ENCODE assay signal across 1 cellular context in the genomic region with DNA sequence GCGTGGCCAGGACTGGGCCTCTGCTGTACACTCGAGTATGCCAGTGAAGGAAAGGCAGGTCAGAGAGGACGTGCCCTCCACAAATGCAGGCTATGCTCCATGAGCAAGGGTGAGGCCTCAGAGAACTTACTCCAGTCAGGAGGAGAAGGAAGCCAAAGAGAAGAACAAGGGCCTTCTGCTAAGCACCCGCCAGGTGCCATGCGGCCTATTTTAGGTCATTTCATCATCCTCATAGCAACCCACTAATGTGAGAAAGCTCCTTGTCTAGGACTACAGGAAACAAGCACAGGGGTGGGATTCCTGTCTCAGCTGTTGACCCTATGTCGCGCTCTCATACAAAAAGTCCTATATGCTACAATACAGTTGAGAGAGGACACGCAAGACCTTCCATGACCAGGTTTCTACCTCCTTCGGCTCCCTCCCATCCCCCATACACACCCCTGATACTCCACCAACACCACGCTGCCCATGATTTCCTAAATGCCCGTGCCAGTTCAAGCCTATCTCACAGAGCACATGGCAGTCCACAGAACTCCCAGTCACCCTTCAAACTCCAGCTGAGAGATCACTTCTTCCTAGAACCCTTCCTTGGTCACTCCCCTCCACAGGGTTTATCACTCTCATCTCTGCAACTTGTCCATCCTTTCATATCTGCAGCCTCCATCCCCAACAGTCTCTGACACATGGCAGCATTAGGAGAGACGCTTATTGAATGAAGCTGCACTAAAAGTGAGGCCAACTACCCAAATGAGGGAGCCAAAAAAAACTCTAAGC.
A peak's percentile ranks its signal among the peaks of the same experiment; 100 is the strongest.
TF ChIP-seq lines count a peak whose summit lies in the region.

No MANE protein-coding gene starts in this region.

TF ChIP-seq in K562, 482 proteins besides CTCF, POLR2A, EP300 and RAD21 (continued from another document and continues in another):
- TF ChIP-seq, protein P1, sequence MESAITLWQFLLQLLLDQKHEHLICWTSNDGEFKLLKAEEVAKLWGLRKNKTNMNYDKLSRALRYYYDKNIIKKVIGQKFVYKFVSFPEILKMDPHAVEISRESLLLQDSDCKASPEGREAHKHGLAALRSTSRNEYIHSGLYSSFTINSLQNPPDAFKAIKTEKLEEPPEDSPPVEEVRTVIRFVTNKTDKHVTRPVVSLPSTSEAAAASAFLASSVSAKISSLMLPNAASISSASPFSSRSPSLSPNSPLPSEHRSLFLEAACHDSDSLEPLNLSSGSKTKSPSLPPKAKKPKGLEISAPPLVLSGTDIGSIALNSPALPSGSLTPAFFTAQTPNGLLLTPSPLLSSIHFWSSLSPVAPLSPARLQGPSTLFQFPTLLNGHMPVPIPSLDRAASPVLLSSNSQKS (CRISPR knock-in tag; IDR thresholded peaks at IDR 0.05), result no peak
- TF ChIP-seq MCM2 (IDR thresholded peaks at IDR 0.05; ENCODE audit: low read depth) (no peak), ZNF311 (CRISPR knock-in tag; IDR thresholded peaks at IDR 0.05) (no peak), TAL1 (IDR thresholded peaks at IDR 0.05) (peak; percentile 58), POLR2AphosphoS2 (IDR thresholded peaks at IDR 0.05; ENCODE audit: low read length) (no peak), BCL6 (CRISPR knock-in tag; IDR thresholded peaks at IDR 0.05) (no peak), ZBTB1 (CRISPR knock-in tag; IDR thresholded peaks at IDR 0.05; ENCODE audit: borderline replicate concordance, low read depth) (no peak), BRF1 (IDR thresholded peaks at IDR 0.05; ENCODE audit: borderline replicate concordance, extremely low read depth, insufficient read length) (no peak), LARP7 (IDR thresholded peaks at IDR 0.05) (no peak), RBM17 (IDR thresholded peaks at IDR 0.05; ENCODE audit: borderline replicate concordance, low read depth, low read length) (no peak), MTA2 (IDR thresholded peaks at IDR 0.05; ENCODE audit: low read depth) (peak; percentile 39; the same call in 1 of the 2 replicates), SP2 (IDR thresholded peaks at IDR 0.05; ENCODE audit: extremely low read depth, low read depth, low read length, poor library complexity, severe bottlenecking) (no peak), FOXK2 (conservative IDR thresholded peaks at IDR 0.05 in 1 of 2, IDR thresholded peaks at IDR 0.05 in 1 of 2; ENCODE audit: low read depth in 2 of 2) (no peak), ZNF197 (CRISPR knock-in tag; IDR thresholded peaks at IDR 0.05; ENCODE audit: low read depth) (no peak), SIX5 (IDR thresholded peaks at IDR 0.05; ENCODE audit: borderline replicate concordance in 1 of 2, insufficient read depth in 1 of 2, low read depth in 1 of 2, low read length in 2 of 2) (no peak), IFI16 (CRISPR knock-in tag; IDR thresholded peaks at IDR 0.05) (no peak), NFYB (IDR thresholded peaks at IDR 0.05; ENCODE audit: extremely low read depth, insufficient read length) (no peak), PTRF (tag; IDR thresholded peaks at IDR 0.05) (no peak), ZNF444 (CRISPR knock-in tag; IDR thresholded peaks at IDR 0.05) (no peak), HNRNPUL1 (IDR thresholded peaks at IDR 0.05; ENCODE audit: low read length) (no peak), ZKSCAN1 (IDR thresholded peaks at IDR 0.05; ENCODE audit: low read depth, low read length) (no peak), PRMT5 (CRISPR knock-in tag; IDR thresholded peaks at IDR 0.05) (no peak), PURB (CRISPR knock-in tag; IDR thresholded peaks at IDR 0.05; ENCODE audit: low read depth) (no peak), MAFG (tag; conservative IDR thresholded peaks at IDR 0.05) (no peak), GTF2E2 (tag; IDR thresholded peaks at IDR 0.05) (no peak)
- TF ChIP-seq, protein P2, sequence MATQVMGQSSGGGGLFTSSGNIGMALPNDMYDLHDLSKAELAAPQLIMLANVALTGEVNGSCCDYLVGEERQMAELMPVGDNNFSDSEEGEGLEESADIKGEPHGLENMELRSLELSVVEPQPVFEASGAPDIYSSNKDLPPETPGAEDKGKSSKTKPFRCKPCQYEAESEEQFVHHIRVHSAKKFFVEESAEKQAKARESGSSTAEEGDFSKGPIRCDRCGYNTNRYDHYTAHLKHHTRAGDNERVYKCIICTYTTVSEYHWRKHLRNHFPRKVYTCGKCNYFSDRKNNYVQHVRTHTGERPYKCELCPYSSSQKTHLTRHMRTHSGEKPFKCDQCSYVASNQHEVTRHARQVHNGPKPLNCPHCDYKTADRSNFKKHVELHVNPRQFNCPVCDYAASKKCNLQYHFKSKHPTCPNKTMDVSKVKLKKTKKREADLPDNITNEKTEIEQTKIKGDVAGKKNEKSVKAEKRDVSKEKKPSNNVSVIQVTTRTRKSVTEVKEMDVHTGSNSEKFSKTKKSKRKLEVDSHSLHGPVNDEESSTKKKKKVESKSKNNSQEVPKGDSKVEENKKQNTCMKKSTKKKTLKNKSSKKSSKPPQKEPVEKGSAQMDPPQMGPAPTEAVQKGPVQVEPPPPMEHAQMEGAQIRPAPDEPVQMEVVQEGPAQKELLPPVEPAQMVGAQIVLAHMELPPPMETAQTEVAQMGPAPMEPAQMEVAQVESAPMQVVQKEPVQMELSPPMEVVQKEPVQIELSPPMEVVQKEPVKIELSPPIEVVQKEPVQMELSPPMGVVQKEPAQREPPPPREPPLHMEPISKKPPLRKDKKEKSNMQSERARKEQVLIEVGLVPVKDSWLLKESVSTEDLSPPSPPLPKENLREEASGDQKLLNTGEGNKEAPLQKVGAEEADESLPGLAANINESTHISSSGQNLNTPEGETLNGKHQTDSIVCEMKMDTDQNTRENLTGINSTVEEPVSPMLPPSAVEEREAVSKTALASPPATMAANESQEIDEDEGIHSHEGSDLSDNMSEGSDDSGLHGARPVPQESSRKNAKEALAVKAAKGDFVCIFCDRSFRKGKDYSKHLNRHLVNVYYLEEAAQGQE (CRISPR knock-in tag; IDR thresholded peaks at IDR 0.05; ENCODE audit: low read depth), result no peak
- TF ChIP-seq, protein P3, sequence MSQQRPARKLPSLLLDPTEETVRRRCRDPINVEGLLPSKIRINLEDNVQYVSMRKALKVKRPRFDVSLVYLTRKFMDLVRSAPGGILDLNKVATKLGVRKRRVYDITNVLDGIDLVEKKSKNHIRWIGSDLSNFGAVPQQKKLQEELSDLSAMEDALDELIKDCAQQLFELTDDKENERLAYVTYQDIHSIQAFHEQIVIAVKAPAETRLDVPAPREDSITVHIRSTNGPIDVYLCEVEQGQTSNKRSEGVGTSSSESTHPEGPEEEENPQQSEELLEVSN (IDR thresholded peaks at IDR 0.05; ENCODE audit: borderline replicate concordance in 1 of 2, extremely low read depth in 1 of 2, insufficient read depth in 1 of 2, insufficient read length in 1 of 2, low read depth in 1 of 2, low read length in 1 of 2, poor library complexity in 1 of 2, severe bottlenecking in 1 of 2), result peak in 1 of 2 experiments; percentile 35
- TF ChIP-seq, protein P4, sequence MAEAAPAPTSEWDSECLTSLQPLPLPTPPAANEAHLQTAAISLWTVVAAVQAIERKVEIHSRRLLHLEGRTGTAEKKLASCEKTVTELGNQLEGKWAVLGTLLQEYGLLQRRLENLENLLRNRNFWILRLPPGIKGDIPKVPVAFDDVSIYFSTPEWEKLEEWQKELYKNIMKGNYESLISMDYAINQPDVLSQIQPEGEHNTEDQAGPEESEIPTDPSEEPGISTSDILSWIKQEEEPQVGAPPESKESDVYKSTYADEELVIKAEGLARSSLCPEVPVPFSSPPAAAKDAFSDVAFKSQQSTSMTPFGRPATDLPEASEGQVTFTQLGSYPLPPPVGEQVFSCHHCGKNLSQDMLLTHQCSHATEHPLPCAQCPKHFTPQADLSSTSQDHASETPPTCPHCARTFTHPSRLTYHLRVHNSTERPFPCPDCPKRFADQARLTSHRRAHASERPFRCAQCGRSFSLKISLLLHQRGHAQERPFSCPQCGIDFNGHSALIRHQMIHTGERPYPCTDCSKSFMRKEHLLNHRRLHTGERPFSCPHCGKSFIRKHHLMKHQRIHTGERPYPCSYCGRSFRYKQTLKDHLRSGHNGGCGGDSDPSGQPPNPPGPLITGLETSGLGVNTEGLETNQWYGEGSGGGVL (CRISPR knock-in tag; IDR thresholded peaks at IDR 0.05), result no peak
- TF ChIP-seq, protein P5, sequence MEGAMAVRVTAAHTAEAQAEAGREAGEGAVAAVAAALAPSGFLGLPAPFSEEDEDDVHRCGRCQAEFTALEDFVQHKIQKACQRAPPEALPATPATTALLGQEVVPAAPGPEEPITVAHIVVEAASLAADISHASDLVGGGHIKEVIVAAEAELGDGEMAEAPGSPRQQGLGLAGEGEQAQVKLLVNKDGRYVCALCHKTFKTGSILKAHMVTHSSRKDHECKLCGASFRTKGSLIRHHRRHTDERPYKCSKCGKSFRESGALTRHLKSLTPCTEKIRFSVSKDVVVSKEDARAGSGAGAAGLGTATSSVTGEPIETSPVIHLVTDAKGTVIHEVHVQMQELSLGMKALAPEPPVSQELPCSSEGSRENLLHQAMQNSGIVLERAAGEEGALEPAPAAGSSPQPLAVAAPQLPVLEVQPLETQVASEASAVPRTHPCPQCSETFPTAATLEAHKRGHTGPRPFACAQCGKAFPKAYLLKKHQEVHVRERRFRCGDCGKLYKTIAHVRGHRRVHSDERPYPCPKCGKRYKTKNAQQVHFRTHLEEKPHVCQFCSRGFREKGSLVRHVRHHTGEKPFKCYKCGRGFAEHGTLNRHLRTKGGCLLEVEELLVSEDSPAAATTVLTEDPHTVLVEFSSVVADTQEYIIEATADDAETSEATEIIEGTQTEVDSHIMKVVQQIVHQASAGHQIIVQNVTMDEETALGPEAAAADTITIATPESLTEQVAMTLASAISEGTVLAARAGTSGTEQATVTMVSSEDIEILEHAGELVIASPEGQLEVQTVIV (CRISPR knock-in tag; IDR thresholded peaks at IDR 0.05; ENCODE audit: borderline replicate concordance), result no peak
- TF ChIP-seq, protein P6, sequence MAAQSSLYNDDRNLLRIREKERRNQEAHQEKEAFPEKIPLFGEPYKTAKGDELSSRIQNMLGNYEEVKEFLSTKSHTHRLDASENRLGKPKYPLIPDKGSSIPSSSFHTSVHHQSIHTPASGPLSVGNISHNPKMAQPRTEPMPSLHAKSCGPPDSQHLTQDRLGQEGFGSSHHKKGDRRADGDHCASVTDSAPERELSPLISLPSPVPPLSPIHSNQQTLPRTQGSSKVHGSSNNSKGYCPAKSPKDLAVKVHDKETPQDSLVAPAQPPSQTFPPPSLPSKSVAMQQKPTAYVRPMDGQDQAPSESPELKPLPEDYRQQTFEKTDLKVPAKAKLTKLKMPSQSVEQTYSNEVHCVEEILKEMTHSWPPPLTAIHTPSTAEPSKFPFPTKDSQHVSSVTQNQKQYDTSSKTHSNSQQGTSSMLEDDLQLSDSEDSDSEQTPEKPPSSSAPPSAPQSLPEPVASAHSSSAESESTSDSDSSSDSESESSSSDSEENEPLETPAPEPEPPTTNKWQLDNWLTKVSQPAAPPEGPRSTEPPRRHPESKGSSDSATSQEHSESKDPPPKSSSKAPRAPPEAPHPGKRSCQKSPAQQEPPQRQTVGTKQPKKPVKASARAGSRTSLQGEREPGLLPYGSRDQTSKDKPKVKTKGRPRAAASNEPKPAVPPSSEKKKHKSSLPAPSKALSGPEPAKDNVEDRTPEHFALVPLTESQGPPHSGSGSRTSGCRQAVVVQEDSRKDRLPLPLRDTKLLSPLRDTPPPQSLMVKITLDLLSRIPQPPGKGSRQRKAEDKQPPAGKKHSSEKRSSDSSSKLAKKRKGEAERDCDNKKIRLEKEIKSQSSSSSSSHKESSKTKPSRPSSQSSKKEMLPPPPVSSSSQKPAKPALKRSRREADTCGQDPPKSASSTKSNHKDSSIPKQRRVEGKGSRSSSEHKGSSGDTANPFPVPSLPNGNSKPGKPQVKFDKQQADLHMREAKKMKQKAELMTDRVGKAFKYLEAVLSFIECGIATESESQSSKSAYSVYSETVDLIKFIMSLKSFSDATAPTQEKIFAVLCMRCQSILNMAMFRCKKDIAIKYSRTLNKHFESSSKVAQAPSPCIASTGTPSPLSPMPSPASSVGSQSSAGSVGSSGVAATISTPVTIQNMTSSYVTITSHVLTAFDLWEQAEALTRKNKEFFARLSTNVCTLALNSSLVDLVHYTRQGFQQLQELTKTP (IDR thresholded peaks at IDR 0.05; ENCODE audit: low read depth in 1 of 2, partially characterized antibody in 2 of 2), result no peak
- TF ChIP-seq, protein P7, sequence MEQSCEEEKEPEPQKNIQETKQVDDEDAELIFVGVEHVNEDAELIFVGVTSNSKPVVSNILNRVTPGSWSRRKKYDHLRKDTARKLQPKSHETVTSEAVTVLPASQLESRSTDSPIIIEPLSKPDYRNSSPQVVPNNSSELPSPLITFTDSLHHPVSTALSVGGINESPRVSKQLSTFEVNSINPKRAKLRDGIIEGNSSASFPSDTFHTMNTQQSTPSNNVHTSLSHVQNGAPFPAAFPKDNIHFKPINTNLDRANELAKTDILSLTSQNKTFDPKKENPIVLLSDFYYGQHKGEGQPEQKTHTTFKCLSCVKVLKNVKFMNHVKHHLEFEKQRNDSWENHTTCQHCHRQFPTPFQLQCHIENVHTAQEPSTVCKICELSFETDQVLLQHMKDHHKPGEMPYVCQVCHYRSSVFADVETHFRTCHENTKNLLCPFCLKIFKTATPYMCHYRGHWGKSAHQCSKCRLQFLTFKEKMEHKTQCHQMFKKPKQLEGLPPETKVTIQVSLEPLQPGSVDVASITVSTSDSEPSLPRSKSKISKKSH (CRISPR knock-in tag; IDR thresholded peaks at IDR 0.05), result no peak
- TF ChIP-seq, protein P8, sequence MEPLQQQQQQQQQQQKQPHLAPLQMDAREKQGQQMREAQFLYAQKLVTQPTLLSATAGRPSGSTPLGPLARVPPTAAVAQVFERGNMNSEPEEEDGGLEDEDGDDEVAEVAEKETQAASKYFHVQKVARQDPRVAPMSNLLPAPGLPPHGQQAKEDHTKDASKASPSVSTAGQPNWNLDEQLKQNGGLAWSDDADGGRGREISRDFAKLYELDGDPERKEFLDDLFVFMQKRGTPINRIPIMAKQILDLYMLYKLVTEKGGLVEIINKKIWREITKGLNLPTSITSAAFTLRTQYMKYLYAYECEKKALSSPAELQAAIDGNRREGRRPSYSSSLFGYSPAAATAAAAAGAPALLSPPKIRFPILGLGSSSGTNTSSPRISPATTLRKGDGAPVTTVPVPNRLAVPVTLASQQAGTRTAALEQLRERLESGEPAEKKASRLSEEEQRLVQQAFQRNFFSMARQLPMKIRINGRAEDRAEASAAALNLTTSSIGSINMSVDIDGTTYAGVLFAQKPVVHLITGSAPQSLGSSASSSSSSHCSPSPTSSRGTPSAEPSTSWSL (CRISPR knock-in tag; IDR thresholded peaks at IDR 0.05; ENCODE audit: borderline replicate concordance), result no peak
- TF ChIP-seq, protein P9, sequence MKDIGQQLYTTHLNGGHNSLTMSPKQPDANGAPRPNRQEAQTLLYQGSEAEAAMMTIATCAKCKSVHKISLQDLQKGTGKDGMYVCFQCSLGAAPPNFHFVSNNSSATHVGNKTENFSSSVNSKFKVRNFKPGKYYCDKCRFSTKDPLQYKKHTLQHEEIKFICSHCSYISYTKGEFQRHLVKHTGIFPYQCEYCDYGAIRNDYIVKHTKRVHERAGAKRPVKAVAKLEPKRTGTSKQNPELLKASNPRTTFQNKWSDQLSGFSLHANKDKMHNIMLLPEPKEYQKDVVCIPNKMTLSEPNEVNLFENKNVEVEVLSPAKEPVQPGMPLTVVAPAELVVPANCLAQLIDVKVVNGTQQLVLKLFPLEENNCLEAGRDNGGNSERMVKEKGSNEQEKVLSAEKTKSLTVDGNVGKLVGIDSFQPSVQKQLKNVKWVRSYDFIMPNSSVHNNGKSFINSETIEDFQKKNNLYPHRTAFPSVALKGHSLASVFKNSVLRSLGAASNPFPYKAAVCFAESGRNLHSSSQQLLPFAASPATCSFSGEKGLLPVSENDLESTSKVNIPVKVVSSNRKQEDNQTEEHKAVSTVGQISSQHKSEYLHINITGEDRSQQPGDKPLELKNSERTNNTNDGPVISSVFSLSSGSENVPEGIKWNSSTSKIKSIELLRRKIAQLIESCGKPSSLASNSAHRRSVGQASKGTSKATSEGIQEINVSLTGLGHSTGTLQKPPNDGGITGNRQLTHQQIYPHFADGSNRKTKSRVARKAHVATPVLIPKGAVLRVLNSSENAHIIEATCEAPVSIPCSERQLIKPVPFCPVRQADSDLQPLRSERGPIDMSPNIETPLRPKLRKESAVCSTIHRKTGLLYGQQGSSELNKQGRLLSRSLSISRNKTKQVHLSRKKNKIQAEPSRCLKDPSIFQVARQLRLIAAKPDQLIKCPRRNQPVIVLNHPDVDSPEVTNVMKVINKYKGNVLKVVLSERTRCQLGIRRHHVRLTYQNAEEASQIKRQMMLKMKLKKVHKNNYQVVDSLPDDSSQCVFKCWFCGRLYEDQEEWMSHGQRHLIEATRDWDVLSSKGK (CRISPR knock-in tag; IDR thresholded peaks at IDR 0.05), result no peak
